8 cellular contexts compared by ENCODE assay signal in genomic region chr11:33802414-33802950, GRCh38. TPM values are rescaled to one million over a fixed set of nuclear protein-coding genes. Genes with fewer than 3 reads are reported as not detected.
DNase-seq lines count a peak whose midpoint lies in the region; ATAC-seq, FAIRE-seq and TF ChIP-seq lines count a peak whose summit lies in the region.

No MANE protein-coding gene starts in this region.

- peaks cover 73% of the 10 kb centered on the region for H3K27me3 Mint-ChIP-seq in activated T-helper 2 cell treated with anti-CD3 and anti-CD28 coated beads, Interferon-gamma antibody, Interleukin-2, Interleukin-4, amounts not matched to agents 10 μg/mL and 5 μg/mL and 100 μg/mL, durations not matched to agents 14 hours and 24 hours and 36 hours (ENCODE audit: low read depth)

- H4K20me1 ChIP-seq in OCI-LY7 (ENCODE audit: insufficient read depth, low read length) = no peaks in the 10 kb centered on the region

- H3K27ac Mint-ChIP-seq in activated T-helper 2 cell treated with anti-CD3 and anti-CD28 coated beads, Interferon-gamma antibody, Interleukin-2, Interleukin-4, amounts not matched to agents 10 μg/mL and 5 μg/mL and 100 μg/mL, durations not matched to agents 14 hours and 24 hours and 36 hours = no peak overlapping the region

- FAIRE-seq in kidney (lab: Jason Lieb, UNC) = no peak

- H3K9me3 Mint-ChIP-seq in activated T-helper 2 cell treated with anti-CD3 and anti-CD28 coated beads, Interferon-gamma antibody, Interleukin-2, Interleukin-4, amounts not matched to agents 10 μg/mL and 5 μg/mL and 100 μg/mL, durations not matched to agents 14 hours and 24 hours and 36 hours = no peaks in the 10 kb centered on the region

- CTCF ChIA-PET in OCI-LY7 (lab: Charles Lee; ENCODE audit: unreplicated experiment) = no interaction called here

- no peaks in the 10 kb centered on the region for H3K9me2 ChIP-seq in OCI-LY7 (ENCODE audit: insufficient read depth, low read length)

- no peaks in the 10 kb centered on the region for H3K4me1 ChIP-seq in OCI-LY7 (ENCODE audit: insufficient read depth, low read length, poor library complexity, severe bottlenecking)
- peaks cover 0 to 7% of the 10 kb centered on the region in 2 donors for H3K4me1 ChIP-seq in kidney (ENCODE audit: control insufficient read depth in 1 of 2, insufficient read depth in 1 of 2, low read depth in 1 of 2, low read length in 2 of 2)

- peaks cover 2% of the 10 kb centered on the region for H3K4me1 Mint-ChIP-seq in activated T-helper 2 cell treated with anti-CD3 and anti-CD28 coated beads, Interferon-gamma antibody, Interleukin-2, Interleukin-4, amounts not matched to agents 10 μg/mL and 5 μg/mL and 100 μg/mL, durations not matched to agents 14 hours and 24 hours and 36 hours (ENCODE audit: low read depth)

- no peaks in the 10 kb centered on the region for H3K36me3 ChIP-seq in OCI-LY7 (ENCODE audit: insufficient read depth, low read length)
- no peaks in the 10 kb centered on the region for H3K36me3 ChIP-seq in kidney (ENCODE audit: control insufficient read depth in 1 of 2, insufficient read depth in 2 of 2, low read length in 2 of 2)

- H3K79me2 ChIP-seq in OCI-LY7 (ENCODE audit: insufficient read depth, low read depth, low read length) = no peaks in the 10 kb centered on the region

- no peak for ATAC-seq in HG03571 (IDR thresholded peaks at IDR 0.05; ENCODE audit: unreplicated experiment)

- H3K4me3 ChIP-seq in OCI-LY7 (ENCODE audit: low read depth, low read length, poor library complexity, severe bottlenecking) (no peak overlapping the region), kidney (ENCODE audit: low read length in 2 of 2) (peak overlapping the region; percentile 63 to 65)

- POLR2A ChIA-PET in OCI-LY7 (lab: Charles Lee) = no interaction called here

- no peaks in the 10 kb centered on the region for H3K36me3 Mint-ChIP-seq in activated T-helper 2 cell treated with anti-CD3 and anti-CD28 coated beads, Interferon-gamma antibody, Interleukin-2, Interleukin-4, amounts not matched to agents 10 μg/mL and 5 μg/mL and 100 μg/mL, durations not matched to agents 14 hours and 24 hours and 36 hours (ENCODE audit: low read depth)

- intact Hi-C loops in OCI-LY7 (cut with micrococcal nuclease; ENCODE audit: unreplicated experiment) = no loop called here
- intact Hi-C loops in kidney (cut with DNase I) = no loop called here
- intact Hi-C loops in activated T-helper 2 cell treated with anti-CD3 and anti-CD28 coated beads, Interferon-gamma antibody, Interleukin-2, Interleukin-4, amounts not matched to agents 10 μg/mL and 5 μg/mL and 100 μg/mL, durations not matched to agents 14 hours and 24 hours and 36 hours (cut with micrococcal nuclease) = no loop called here

- no peak overlapping the region for H3K4me3 Mint-ChIP-seq in activated T-helper 2 cell treated with anti-CD3 and anti-CD28 coated beads, Interferon-gamma antibody, Interleukin-2, Interleukin-4, amounts not matched to agents 10 μg/mL and 5 μg/mL and 100 μg/mL, durations not matched to agents 14 hours and 24 hours and 36 hours (ENCODE audit: low read depth)

- BruUV-seq in OCI-LY7 (replicated peaks; lab: Mats Ljungman, UMichigan) = no TSS peak

- H3K9me3 ChIP-seq in OCI-LY7 (ENCODE audit: low read length) = no peaks in the 10 kb centered on the region
- no peaks in the 10 kb centered on the region for H3K9me3 ChIP-seq in kidney (ENCODE audit: control insufficient read depth in 1 of 2, low read length in 2 of 2)

- H3K9ac ChIP-seq in kidney (ENCODE audit: low read length in 2 of 2) = peak overlapping the region in 1 of 2 donors; percentile 47

- TF ChIP-seq CTCF in OCI-LY7 (conservative IDR thresholded peaks at IDR 0.05; ENCODE audit: low read length) (no peak), kidney (IDR thresholded peaks at IDR 0.05; ENCODE audit: borderline replicate concordance, extremely low read depth, insufficient read depth) (no peak)

- H3K27ac ChIP-seq in OCI-LY7 (ENCODE audit: low read depth, low read length, poor library complexity, severe bottlenecking) (no peak overlapping the region), kidney (ENCODE audit: low read depth in 2 of 2, low read length in 2 of 2) (no peak overlapping the region)

- DNase-seq in DMS 273 (lab: John Stamatoyannopoulos, UW; ENCODE audit: unreplicated experiment) = peak; percentile 90
- peak; percentile 55 for DNase-seq in HT-29 (ENCODE audit: low spot score)
- peak; percentile 7 for DNase-seq in OCI-LY7 (ENCODE audit: low spot score)
- DNase-seq in cerebellar nuclear complex (lab: John Stamatoyannopoulos, UW) = peak; percentile 55 to 77
- DNase-seq in kidney = peak; percentile 83
- DNase-seq in stimulated activated CD4-positive, alpha-beta T cell treated with anti-CD3 and anti-CD28 coated beads, Interleukin-2, amount 100 ng/mL, for 48 hours = peak; percentile 8 to 13
- no peak for DNase-seq in activated T-helper 2 cell treated with anti-CD3 and anti-CD28 coated beads, Interferon-gamma antibody, Interleukin-2, Interleukin-4, amounts not matched to agents 10 μg/mL and 5 μg/mL and 100 μg/mL, durations not matched to agents 14 hours and 24 hours and 36 hours (ENCODE audit: low spot score)

- no peak overlapping the region; the same call in 1 of the 2 replicates for H3K4me2 ChIP-seq in OCI-LY7 (ENCODE audit: low read length)

- H2AFZ ChIP-seq in OCI-LY7 (ENCODE audit: low read length) = no peak overlapping the region

RNA-seq across cellular contexts. Expression of gene FBXO3, which starts 28.2 kb away (rescaled TPM):
- total RNA-seq in HT-29 (2014; rRNA removed; shearing (Covaris generic)) = 13.6 and 14.9 TPM in 2 replicates
- 11.6 and 12.1 TPM in 2 replicates for total RNA-seq in OCI-LY7 (2014; rRNA removed; shearing (Covaris generic))
- total RNA-seq in OCI-LY7 (2022) (19.2 and 21.3 TPM in 2 replicates), kidney (40.4 TPM)
- 27.5 TPM for polyA plus RNA-seq in kidney (ENCODE audit: insufficient read depth, low read depth, low replicate concordance)
- total RNA-seq in activated T-helper 2 cell treated with anti-CD3 and anti-CD28 coated beads, Interferon-gamma antibody, Interleukin-2, Interleukin-4, amounts not matched to agents 10 μg/mL and 5 μg/mL and 100 μg/mL, durations not matched to agents 14 hours and 24 hours and 36 hours = 13.9 TPM in 2 replicates
